ENCODE assay signal across 8 cellular contexts in the genomic region with DNA sequence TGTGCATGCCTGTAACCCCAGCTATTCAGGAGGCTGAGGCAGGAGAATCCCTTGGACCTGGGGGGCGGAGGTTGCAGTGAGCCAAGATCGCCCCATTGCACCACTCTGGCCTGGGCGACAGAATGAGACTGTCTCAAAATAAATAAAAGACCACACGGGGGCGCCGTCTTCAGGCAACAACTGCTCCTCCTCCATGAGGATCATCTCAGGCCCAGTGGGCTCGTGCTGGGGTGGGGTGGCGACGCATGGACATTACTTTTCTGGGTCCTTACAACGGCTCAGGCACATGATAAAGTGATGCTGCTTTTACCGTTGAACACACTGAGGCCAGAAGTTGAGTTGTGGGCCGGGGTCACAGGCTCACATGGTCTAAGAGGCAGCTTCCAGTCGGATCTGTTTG. TPM values are rescaled to one million over a fixed set of nuclear protein-coding genes. Genes with fewer than 3 reads are reported as not detected.
DNase-seq lines count a peak whose midpoint lies in the region; ATAC-seq and TF ChIP-seq lines count a peak whose summit lies in the region.

No MANE protein-coding gene starts in this region.

- no peaks in the 10 kb centered on the region for H3K27me3 ChIP-seq in OCI-LY3 (ENCODE audit: low read depth, low read length)

- H3K27me3 Mint-ChIP-seq in mesothelial cell of epicardium (ENCODE audit: low read depth) = no peaks in the 10 kb centered on the region

- H3K9ac ChIP-seq in OCI-LY3 (ENCODE audit: low read length) = no peak overlapping the region

- peak; percentile 43 for TF ChIP-seq CTCF in AG10803 (conservative IDR thresholded peaks at IDR 0.05; ENCODE audit: low read length)
- TF ChIP-seq CTCF in GM12874 (IDR thresholded peaks at IDR 0.05; ENCODE audit: insufficient read depth, low read depth, low read length) = peak; percentile 58
- TF ChIP-seq CTCF in OCI-LY3 (IDR thresholded peaks at IDR 0.05; ENCODE audit: low read depth, low read length) = peak; percentile 40
- TF ChIP-seq CTCF in mesothelial cell of epicardium (IDR thresholded peaks at IDR 0.05; ENCODE audit: unreplicated experiment) = peak; percentile 50

- no peaks in the 10 kb centered on the region for H3K9me3 Mint-ChIP-seq in mesothelial cell of epicardium

- H3K79me2 ChIP-seq in OCI-LY3 (ENCODE audit: low read length) = no peaks in the 10 kb centered on the region

- no peak for ATAC-seq in GM18907 (IDR thresholded peaks at IDR 0.05; ENCODE audit: unreplicated experiment)

- in situ Hi-C loops in T47D (cut with HindIII; ENCODE audit: low pct_unique_long_range_greater_than_20kb, low sequenced_read_pairs) = no loop called here

- DNase-seq in AG10803 (ENCODE audit: low read depth) (peak; percentile 30), T47D (ENCODE audit: low read depth in 1 of 2, low spot score in 1 of 2) (peak; percentile 56 to 66), mesothelial cell of epicardium (ENCODE audit: low spot score in 2 of 2, unreplicated experiment in 2 of 2) (no peak), NCI-H510A (lab: John Stamatoyannopoulos, UW) (no peak), superior temporal gyrus (ENCODE audit: extremely low spot score) (no peak)

- H3K36me3 ChIP-seq in OCI-LY3 (replicated peaks; ENCODE audit: low read depth, low read length) = no peaks in the 10 kb centered on the region

- H3K9me3 ChIP-seq in OCI-LY3 (ENCODE audit: insufficient read depth, low read length) = no peaks in the 10 kb centered on the region

- H3K4me1 ChIP-seq in OCI-LY3 (ENCODE audit: low read length) = peaks cover 49% of the 10 kb centered on the region

- H3K27ac ChIP-seq in OCI-LY3 (ENCODE audit: low read length) = no peak overlapping the region

- no peaks in the 10 kb centered on the region for H3K36me3 Mint-ChIP-seq in mesothelial cell of epicardium

- no peak overlapping the region for H2AFZ ChIP-seq in OCI-LY3 (ENCODE audit: low read depth, low read length)

- no peaks in the 10 kb centered on the region for H4K20me1 ChIP-seq in OCI-LY3 (ENCODE audit: insufficient read depth, low read length)

- H3K4me2 ChIP-seq in OCI-LY3 (ENCODE audit: low read length) = no peak overlapping the region

- H3K4me3 Mint-ChIP-seq in mesothelial cell of epicardium = no peak overlapping the region

- H3K27ac Mint-ChIP-seq in mesothelial cell of epicardium = no peak overlapping the region

- no peak overlapping the region for H3K4me3 ChIP-seq in AG10803 (ENCODE audit: low read length)
- H3K4me3 ChIP-seq in OCI-LY3 (ENCODE audit: low read length) = no peak overlapping the region

- peaks cover 24% of the 10 kb centered on the region for H3K4me1 Mint-ChIP-seq in mesothelial cell of epicardium

RNA-seq across cellular contexts. Expression of gene PRMT7, which starts 56.2 kb away (rescaled TPM):
- 69.7 to 77.9 TPM (median 71.8 TPM) in 3 replicates for total RNA-seq in mesothelial cell of epicardium

RNA-seq across cellular contexts. Expression of gene SLC7A6OS, which starts 56.3 kb away (rescaled TPM):
- 20.4 to 23.3 TPM (median 22.7 TPM) in 3 replicates for total RNA-seq in mesothelial cell of epicardium

Comparison
In these comparisons a context has a peak if more than half of its experiments do, and no peak if none do; other contexts are left out.
1. DNase-seq: peak in AG10803 (single experiment) and T47D (2 of 2); none in mesothelial cell of epicardium (0 of 2), NCI-H510A (single experiment) and superior temporal gyrus (single experiment).
2. Peak in every context shown above with its lines, with median percentiles within 50 percentile points of each other: CTCF ChIP-seq.